24 cellular contexts compared by ENCODE assay signal in the genomic region with DNA sequence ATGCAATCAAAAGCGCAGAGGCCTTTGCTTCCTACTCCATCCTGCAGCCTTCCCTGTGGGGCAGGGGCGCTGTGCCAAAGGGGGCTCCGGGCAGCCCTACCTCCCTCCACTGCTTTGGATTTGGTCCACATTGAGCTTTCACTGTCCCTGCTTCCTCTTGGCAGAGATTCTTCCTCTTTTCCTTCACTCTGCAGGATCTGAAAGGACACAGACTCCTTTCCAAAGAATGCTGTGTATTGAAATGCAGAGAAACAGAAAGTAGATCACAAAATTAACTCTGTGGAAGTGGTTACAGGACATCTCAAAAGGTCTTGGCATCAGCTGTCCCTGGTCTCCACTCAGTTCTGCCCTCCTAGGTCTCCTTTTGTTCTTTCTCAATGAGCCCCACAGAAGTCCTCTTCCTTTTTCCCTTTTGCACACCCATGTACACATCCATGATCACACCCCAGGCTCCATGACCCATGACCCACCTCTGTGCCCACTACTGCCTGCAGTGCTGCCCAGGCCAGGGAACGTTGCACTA.
DNase-seq lines count a peak whose midpoint lies in the region; ATAC-seq and TF ChIP-seq lines count a peak whose summit lies in the region.
"Had no signal": no experiment of that assay in that cellular context is flagged by ENCODE, and none has a peak within 500 bp of the region (broad histone marks: within the 10 kb centered on the region; RNA-seq: fewer than 3 reads in every experiment).

No MANE protein-coding gene starts in this region.

- intact Hi-C loops in heart left ventricle (cut with DNase I), result no loop called here
- intact Hi-C loops in cardiac septum (cut with DNase I), result no loop called here

- DNase-seq in heart left ventricle (peak in 2 of 5 donors; percentile 47 to 67), cardiac septum (ENCODE audit: low spot score) (no peak), midbrain (lab: John Stamatoyannopoulos, UW) (peak; percentile 44), RPMI8226 (no peak)
- DNase-seq: activated CD4-positive, alpha-beta memory T cell treated with anti-CD3 and anti-CD28 coated beads, Interleukin-2, amount 10 ng/mL, durations not matched to agents 7 days and 5 days; activated effector memory CD4-positive, alpha-beta T cell treated with anti-CD3 and anti-CD28 coated beads, Interleukin-2, amount 50 U/mL, for 16 hours; brain microvascular endothelial cell; Calu3; glutamatergic neuron; GOT3; NCI-H1417 treated with DMSO at 0.1 percent for 48 hours; NCI-H510A treated with DMSO at 0.1 percent for 48 hours; stimulated activated CD4-positive, alpha-beta T cell treated with anti-CD3 and anti-CD28 coated beads, Interleukin-12 subunit alpha, Interleukin-12 subunit beta, amount 100 ng/mL, for 4 hours; stimulated activated CD4-positive, alpha-beta T cell treated with anti-CD3 and anti-CD28 coated beads, Interleukin-4, amount 100 ng/mL, for 4 hours; stimulated activated naive CD8-positive, alpha-beta T cell treated with anti-CD3 and anti-CD28 coated beads, Interleukin-15, Interleukin-2, amounts not matched to agents 100 U/mL and 50 U/mL, for 24 hours; SW 1271; thyroid gland had no signal

- H3K36me3 ChIP-seq in heart left ventricle (no peaks in the 10 kb centered on the region), gastroesophageal sphincter (no peaks in the 10 kb centered on the region)
- H3K36me3 ChIP-seq: BLaER1, brain microvascular endothelial cell, thyroid gland had no signal

- H3K27ac ChIP-seq in heart left ventricle, result peak overlapping the region in 1 of 12 donors; percentile 83
- no peak overlapping the region for H3K27ac ChIP-seq in gastroesophageal sphincter
- H3K27ac ChIP-seq: BLaER1, brain microvascular endothelial cell, thyroid gland had no signal

- TF ChIP-seq CTCF in heart left ventricle (IDR thresholded peaks at IDR 0.05) (no peak), gastroesophageal sphincter (IDR thresholded peaks at IDR 0.05) (no peak)

- H3K27me3 ChIP-seq in heart left ventricle (peaks cover 0 to 7% (median 0%) of the 10 kb centered on the region in 9 donors), gastroesophageal sphincter (no peaks in the 10 kb centered on the region)
- H3K27me3 ChIP-seq: BLaER1, brain microvascular endothelial cell, thyroid gland had no signal

- peaks cover 0 to 31% (median 0%) of the 10 kb centered on the region in 12 donors for H3K4me1 ChIP-seq in heart left ventricle
- H3K4me1 ChIP-seq in gastroesophageal sphincter, result no peaks in the 10 kb centered on the region
- H3K4me1 ChIP-seq: BLaER1, thyroid gland had no signal

- ATAC-seq in heart left ventricle, result peak; percentile 42 to 69 (median 60)
- ATAC-seq in gastroesophageal sphincter, result peak; percentile 39
- no peak for ATAC-seq in HG03095 (IDR thresholded peaks at IDR 0.05; ENCODE audit: unreplicated experiment)
- ATAC-seq in HG02973 (IDR thresholded peaks at IDR 0.05; ENCODE audit: unreplicated experiment), result no peak
- no peak for ATAC-seq in GM21381 (IDR thresholded peaks at IDR 0.05; ENCODE audit: unreplicated experiment)
- ATAC-seq: activated CD4-positive, CD25-positive, alpha-beta regulatory T cell treated with anti-CD3 and anti-CD28 coated beads, Interleukin-2, amount 50 U/mL, for 24 hours; stimulated activated naive CD8-positive, alpha-beta T cell treated with anti-CD3 and anti-CD28 coated beads, Interleukin-15, Interleukin-2, amounts not matched to agents 100 U/mL and 50 U/mL, for 24 hours had no signal

- H3K4me3 ChIP-seq in heart left ventricle (no peak overlapping the region), gastroesophageal sphincter (no peak overlapping the region)
- H3K4me3 ChIP-seq: BLaER1, coronary artery, thyroid gland had no signal

- H3K9me3 ChIP-seq in heart left ventricle (no peaks in the 10 kb centered on the region), gastroesophageal sphincter (no peaks in the 10 kb centered on the region)
- H3K9me3 ChIP-seq: BLaER1, thyroid gland had no signal

- WGBS in heart left ventricle, 4 donors, result 58 to 72% (median 60%) methylated on average over 4 of the region's 4 CpGs
- 50 to 71% methylated on average over 1 to 4 of the region's 4 CpGs for WGBS in gastroesophageal sphincter (ENCODE audit: low coverage in 1 of 2), 2 donors

- TF ChIP-seq EP300 in gastroesophageal sphincter (IDR thresholded peaks at IDR 0.05), result no peak

- no peak for TF ChIP-seq POLR2A in heart left ventricle (IDR thresholded peaks at IDR 0.05)
- no peak for TF ChIP-seq POLR2A in gastroesophageal sphincter (IDR thresholded peaks at IDR 0.05)

Comparison
In these comparisons a context has a peak if more than half of its experiments do, and no peak if none do; other contexts are left out.
1. ATAC-seq: peak in heart left ventricle (4 of 4) and gastroesophageal sphincter (single experiment); none in HG03095 (single experiment), HG02973 (single experiment) and GM21381 (single experiment).